ENCODE assay signal across 11 cellular contexts in genomic region chr4:13081830-13082229, GRCh38.
"Had no signal": no experiment of that assay in that cellular context is flagged by ENCODE, and none has a peak within 500 bp of the region (broad histone marks: within the 10 kb centered on the region; RNA-seq: fewer than 3 reads in every experiment).

No MANE protein-coding gene starts in this region.

- H3K27ac ChIP-seq: GM23248 had no signal

- H3K9ac ChIP-seq: GM23248 had no signal

- H2AFZ ChIP-seq: GM23248, GM23338 had no signal

- ATAC-seq: GM23338, HCT116 had no signal

- H3K4me2 ChIP-seq: GM23338 had no signal

- H3K4me3 ChIP-seq: GM23248, GM23338, HAP-1 had no signal

- FAIRE-seq: H1, H54 had no signal

- H3K4me1 ChIP-seq: HAP-1 had no signal

- H3K36me3 ChIP-seq: HAP-1 had no signal

- DNase-seq: GM23248, GOT3, H7, H9, HCEC 1CT, HFFc6 had no signal
